8 cellular contexts compared by ENCODE assay signal in the genomic region with DNA sequence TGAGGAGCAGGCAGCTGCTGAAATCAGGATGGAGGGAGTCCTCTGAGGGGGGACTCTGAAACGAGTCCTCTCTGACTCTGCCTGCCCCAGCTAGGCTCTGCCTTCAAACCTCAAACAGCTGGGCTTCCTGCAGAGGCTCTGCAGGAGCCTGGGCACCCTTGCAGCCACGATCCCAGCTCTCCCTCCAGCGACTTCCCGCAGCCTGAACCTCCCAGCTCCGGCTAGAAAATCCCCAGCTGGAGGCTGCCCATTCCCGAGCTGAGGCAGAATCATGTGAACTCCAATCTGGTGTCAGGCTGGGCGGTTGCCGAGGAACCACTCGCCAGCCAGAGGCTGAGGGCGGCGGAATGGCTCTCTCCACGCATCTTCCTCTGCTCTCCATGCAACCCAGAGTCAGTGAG. TPM values are rescaled to one million over a fixed set of nuclear protein-coding genes. Genes with fewer than 3 reads are reported as not detected.
A peak's percentile ranks its signal among the peaks of the same experiment; 100 is the strongest.
DNase-seq lines count a peak whose midpoint lies in the region; ATAC-seq lines count a peak whose summit lies in the region.

Gene GPR68, minus strand, starts transcription at position 204 of the 401 bp plus-strand sequence. CDS start 9,654 bp downstream, outside the sequence.

- H3K27ac Mint-ChIP-seq in activated T-helper 17 cell treated with anti-CD3 and anti-CD28 coated beads, Interleukin-2, amount 50 U/mL, for 72 hours: peak within 1 kb of the TSS; percentile 90

- no peak for ATAC-seq in activated T-helper 17 cell treated with anti-CD3 and anti-CD28 coated beads, Interleukin-2, amount 50 U/mL, for 72 hours (replicated peaks)
- ATAC-seq in Right ventricle myocardium superior (ENCODE audit: poor library complexity) (peak; percentile 54), HG03139 (IDR thresholded peaks at IDR 0.05; ENCODE audit: unreplicated experiment) (no peak), HG02798 (IDR thresholded peaks at IDR 0.05; ENCODE audit: poor library complexity, unreplicated experiment) (no peak)

- H3K36me3 Mint-ChIP-seq in activated T-helper 17 cell treated with anti-CD3 and anti-CD28 coated beads, Interleukin-2, amount 50 U/mL, for 72 hours (ENCODE audit: low read depth): peaks cover 99% of the 10 kb centered on the region

- H3K9me3 Mint-ChIP-seq in activated T-helper 17 cell treated with anti-CD3 and anti-CD28 coated beads, Interleukin-2, amount 50 U/mL, for 72 hours: peaks cover 10% of the 10 kb centered on the region

- DNase-seq in DMS79 (lab: John Stamatoyannopoulos, UW) (peak; percentile 70), NCI-H1092 (lab: John Stamatoyannopoulos, UW) (peak; percentile 56), Right ventricle myocardium superior (peak; percentile 70), renal cortical epithelial cell (ENCODE audit: low read depth) (peak; percentile 59), GDM1 (lab: John Stamatoyannopoulos, UW) (no peak)

- H3K27me3 Mint-ChIP-seq in activated T-helper 17 cell treated with anti-CD3 and anti-CD28 coated beads, Interleukin-2, amount 50 U/mL, for 72 hours: no peaks in the 10 kb centered on the region

- intact Hi-C loops in Right ventricle myocardium superior (cut with DNase I): no loop called here

- H3K4me1 Mint-ChIP-seq in activated T-helper 17 cell treated with anti-CD3 and anti-CD28 coated beads, Interleukin-2, amount 50 U/mL, for 72 hours: peaks cover 36% of the 10 kb centered on the region

- H3K4me3 Mint-ChIP-seq in activated T-helper 17 cell treated with anti-CD3 and anti-CD28 coated beads, Interleukin-2, amount 50 U/mL, for 72 hours: peak within 1 kb of the TSS; percentile 92

RNA-seq across cellular contexts. Expression of gene GPR68, which starts in this region (rescaled TPM):
- 10 to 100 TPM; 36.8 to 44.8 TPM for total RNA-seq in activated T-helper 17 cell treated with anti-CD3 and anti-CD28 coated beads, Interleukin-2, amount 50 U/mL, for 72 hours
- total RNA-seq in Right ventricle myocardium superior (0.13 TPM), renal cortical epithelial cell (3.0 and 3.6 TPM in 2 replicates)

Comparison
In these comparisons a context has a peak if more than half of its experiments do, and no peak if none do; other contexts are left out.
1. Peak in DNase-seq and ATAC-seq in Right ventricle myocardium superior; RNA of the gene not detected or under 1 TPM.